Comparison of ENCODE assay signal across 22 cellular contexts in the genomic region with DNA sequence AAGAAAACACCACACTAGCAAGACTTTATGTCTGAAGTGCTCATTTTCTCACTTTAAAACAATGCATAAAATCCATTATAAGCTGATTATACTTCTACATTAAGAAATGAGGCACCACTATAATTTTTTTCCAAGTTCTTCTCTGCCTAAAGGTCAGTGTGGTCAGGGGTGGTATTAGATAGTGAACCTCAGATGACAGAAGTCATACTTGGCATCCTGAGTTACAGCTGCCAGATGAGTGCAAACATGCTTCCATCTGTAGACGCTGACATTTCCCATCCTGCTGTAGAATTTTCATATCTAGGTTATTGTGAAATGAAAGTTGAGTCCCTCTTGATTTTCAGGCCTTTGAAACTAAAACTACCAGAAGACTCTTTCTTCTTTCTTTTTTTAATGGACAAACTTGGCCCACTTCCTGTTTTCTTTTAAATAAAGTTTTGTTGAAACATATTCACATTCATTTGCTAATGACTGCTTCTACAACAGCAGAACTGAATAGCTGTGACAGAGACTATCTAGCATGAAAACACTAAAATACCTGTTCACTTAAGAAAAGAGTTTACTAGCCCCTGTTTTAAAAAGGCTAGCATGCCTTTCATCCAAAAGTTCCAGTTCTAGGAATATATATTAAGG.
"Had no signal": no experiment of that assay in that cellular context is flagged by ENCODE, and none has a peak within 500 bp of the region (broad histone marks: within the 10 kb centered on the region; RNA-seq: fewer than 3 reads in every experiment).

No MANE protein-coding gene starts in this region.

- H3K27me3 ChIP-seq: foreskin keratinocyte, heart left ventricle, sigmoid colon, tibial artery, upper lobe of left lung, uterus had no signal

- H2AFZ ChIP-seq: parathyroid adenoma had no signal

- H3K4me1 Mint-ChIP-seq: endodermal cell; naive thymus-derived CD4-positive, alpha-beta T cell; nephron progenitor cell; stimulated activated effector memory CD8-positive, alpha-beta T cell treated with anti-CD3 and anti-CD28 coated beads, Interleukin-12 subunit alpha, Interleukin-12 subunit beta, amount 100 ng/mL, for 72 hours had no signal

- DNase-seq: effector CD4-positive, alpha-beta T cell; endodermal cell; erythroblast; foreskin keratinocyte; heart left ventricle; hippocampal formation; kidney glomerular epithelial cell; mesendoderm; naive thymus-derived CD4-positive, alpha-beta T cell; nephron progenitor cell; sigmoid colon; small intestine; stimulated activated CD4-positive, alpha-beta T cell treated with anti-CD3 and anti-CD28 coated beads, Interleukin-2, amount 100 ng/mL, for 48 hours; stimulated activated CD8-positive, alpha-beta memory T cell treated with anti-CD3 and anti-CD28 coated beads, Interleukin-4, amount 100 ng/mL, for 48 hours; stimulated activated naive CD8-positive, alpha-beta T cell treated with anti-CD3 and anti-CD28 coated beads, Interleukin-15, Interleukin-2, amounts not matched to agents 100 U/mL and 50 U/mL, for 24 hours; tibial artery; upper lobe of left lung; uterus had no signal

- H3K27ac ChIP-seq: coronary artery, foreskin keratinocyte, heart left ventricle, parathyroid adenoma, prostate gland, sigmoid colon, tibial artery, upper lobe of left lung, uterus had no signal

- H3K4me3 ChIP-seq: coronary artery, heart left ventricle, prostate gland, sigmoid colon, tibial artery, upper lobe of left lung, uterus had no signal

- H3K27ac Mint-ChIP-seq: endodermal cell; naive thymus-derived CD4-positive, alpha-beta T cell; nephron progenitor cell; stimulated activated effector memory CD8-positive, alpha-beta T cell treated with anti-CD3 and anti-CD28 coated beads, Interleukin-12 subunit alpha, Interleukin-12 subunit beta, amount 100 ng/mL, for 72 hours had no signal

- H3K9me3 ChIP-seq: heart left ventricle, prostate gland, sigmoid colon, tibial artery, upper lobe of left lung, uterus had no signal

- H3K9ac ChIP-seq: parathyroid adenoma had no signal

- H3K36me3 Mint-ChIP-seq: stimulated activated effector memory CD8-positive, alpha-beta T cell treated with anti-CD3 and anti-CD28 coated beads, Interleukin-12 subunit alpha, Interleukin-12 subunit beta, amount 100 ng/mL, for 72 hours had no signal

- ATAC-seq: foreskin keratinocyte; heart left ventricle; naive thymus-derived CD4-positive, alpha-beta T cell; stimulated activated effector memory CD8-positive, alpha-beta T cell treated with anti-CD3 and anti-CD28 coated beads, Interleukin-12 subunit alpha, Interleukin-12 subunit beta, amount 100 ng/mL, for 72 hours; stimulated activated naive CD8-positive, alpha-beta T cell treated with anti-CD3 and anti-CD28 coated beads, Interleukin-15, Interleukin-2, amounts not matched to agents 100 U/mL and 50 U/mL, for 24 hours had no signal

- H3K4me1 ChIP-seq: foreskin keratinocyte, heart left ventricle, parathyroid adenoma, prostate gland, sigmoid colon, tibial artery, upper lobe of left lung, uterus had no signal

- H3K79me2 ChIP-seq: parathyroid adenoma had no signal

- H3K4me3 Mint-ChIP-seq: endodermal cell; naive thymus-derived CD4-positive, alpha-beta T cell; nephron progenitor cell; stimulated activated effector memory CD8-positive, alpha-beta T cell treated with anti-CD3 and anti-CD28 coated beads, Interleukin-12 subunit alpha, Interleukin-12 subunit beta, amount 100 ng/mL, for 72 hours had no signal

- H3K36me3 ChIP-seq: heart left ventricle, prostate gland, sigmoid colon, tibial artery, upper lobe of left lung, uterus had no signal

- H3K9me3 Mint-ChIP-seq: endodermal cell, nephron progenitor cell had no signal

- H3K27me3 Mint-ChIP-seq: naive thymus-derived CD4-positive, alpha-beta T cell had no signal
